Comparison of ENCODE assay signal across 8 cellular contexts in genomic region chr12:15882055-15882971, GRCh38.
A peak's percentile ranks its signal among the peaks of the same experiment; 100 is the strongest.
DNase-seq lines count a peak whose midpoint lies in the region; ATAC-seq and TF ChIP-seq lines count a peak whose summit lies in the region.

STRAP (plus strand) TSS chr12:15882387; CDS start chr12:15882708, 321 bp downstream.

- peak within 1 kb of the TSS; percentile 92 for H3K27ac Mint-ChIP-seq in central memory CD8-positive, alpha-beta T cell (ENCODE audit: low read depth)

- peaks cover 29% of the 10 kb centered on the region for H3K36me3 Mint-ChIP-seq in central memory CD8-positive, alpha-beta T cell (ENCODE audit: insufficient read depth)

- no peak for TF ChIP-seq CTCF in AG09309 (IDR thresholded peaks at IDR 0.05; ENCODE audit: control insufficient read depth, insufficient read depth, low read depth, low read length, missing control alignments)

- H3K27me3 Mint-ChIP-seq in central memory CD8-positive, alpha-beta T cell = no peaks in the 10 kb centered on the region

- peak within 1 kb of the TSS; percentile 81 for H3K4me3 Mint-ChIP-seq in central memory CD8-positive, alpha-beta T cell

- peaks cover 44% of the 10 kb centered on the region for H3K4me1 Mint-ChIP-seq in central memory CD8-positive, alpha-beta T cell

- ATAC-seq in GM19025 (IDR thresholded peaks at IDR 0.05; ENCODE audit: low read depth, unreplicated experiment) = peak; percentile 95
- ATAC-seq in HG03342 (IDR thresholded peaks at IDR 0.05; ENCODE audit: unreplicated experiment) = peak; percentile 97
- ATAC-seq in central memory CD8-positive, alpha-beta T cell (replicated peaks; ENCODE audit: extremely low read depth, poor library complexity, severe bottlenecking) = peak; percentile 95

- no peaks in the 10 kb centered on the region for H3K9me3 Mint-ChIP-seq in central memory CD8-positive, alpha-beta T cell

- peak; percentile 87 for DNase-seq in AG09309 (ENCODE audit: low read depth)
- peak; percentile 91 to 96 for DNase-seq in NCI-H446 (lab: John Stamatoyannopoulos, UW)
- DNase-seq in activated CD4-positive, CD25-positive, alpha-beta regulatory T cell treated with anti-CD3 and anti-CD28 coated beads, Interleukin-2, amount 50 U/mL, for 16 hours (ENCODE audit: low read depth, low spot score) = peak; percentile 92
- DNase-seq in central memory CD8-positive, alpha-beta T cell (ENCODE audit: low spot score in 2 of 2) = peak; percentile 95 to 96
- peak; percentile 98 for DNase-seq in iris pigment epithelial cell (ENCODE audit: low read depth)
- peak; percentile 93 for DNase-seq in stimulated activated CD4-positive, alpha-beta T cell treated with anti-CD3 and anti-CD28 coated beads, Interleukin-12 subunit alpha, Interleukin-12 subunit beta, amount 100 ng/mL, for 4 hours

- H3K4me3 ChIP-seq in AG09309 (ENCODE audit: control insufficient read depth, low read depth, low read length) = peak within 1 kb of the TSS; percentile 98

Comparison
In these comparisons a context has a peak if more than half of its experiments do, and no peak if none do; other contexts are left out.
1. Peak in every context shown above with its lines: DNase-seq, ATAC-seq and H3K4me3 ChIP-seq.